Comparison of ENCODE assay signal across 28 cellular contexts in genomic region chr12:40945772-40946171, GRCh38.
"Had no signal": no experiment of that assay in that cellular context is flagged by ENCODE, and none has a peak within 500 bp of the region (broad histone marks: within the 10 kb centered on the region; RNA-seq: fewer than 3 reads in every experiment).

No MANE protein-coding gene starts in this region.

- H3K27ac ChIP-seq: ascending aorta, breast epithelium, cardiac muscle cell, coronary artery, dorsolateral prefrontal cortex had no signal

- H3K9me3 ChIP-seq: ascending aorta, breast epithelium had no signal

- H3K4me1 Mint-ChIP-seq: activated CD4-positive, alpha-beta memory T cell treated with anti-CD3 and anti-CD28 coated beads, Interleukin-2, amount 10 ng/mL, durations not matched to agents 7 days and 5 days; activated CD4-positive, alpha-beta T cell treated with anti-CD3 and anti-CD28 coated beads, Interleukin-2, amount 10 ng/mL, durations not matched to agents 7 days and 5 days; activated naive CD4-positive, alpha-beta T cell treated with anti-CD3 and anti-CD28 coated beads, Interleukin-2, amount 10 ng/mL, durations not matched to agents 7 days and 5 days; activated naive CD8-positive, alpha-beta T cell treated with anti-CD3 and anti-CD28 coated beads, Interleukin-2, amount 10 ng/mL, durations not matched to agents 7 days and 5 days; brain; endodermal cell; WTC11 had no signal

- H3K36me3 Mint-ChIP-seq: activated naive CD4-positive, alpha-beta T cell treated with anti-CD3 and anti-CD28 coated beads, Interleukin-2, amount 10 ng/mL, durations not matched to agents 7 days and 5 days; activated naive CD4-positive, alpha-beta T cell treated with anti-CD3 and anti-CD28 coated beads, Interleukin-2, amount 50 U/mL, for 72 hours; activated naive CD8-positive, alpha-beta T cell treated with anti-CD3 and anti-CD28 coated beads, Interleukin-2, amount 10 ng/mL, durations not matched to agents 7 days and 5 days; brain; WTC11 had no signal

- H3K9me3 Mint-ChIP-seq: activated CD4-positive, alpha-beta memory T cell treated with anti-CD3 and anti-CD28 coated beads, Interleukin-2, amount 10 ng/mL, durations not matched to agents 7 days and 5 days; activated CD4-positive, alpha-beta T cell treated with anti-CD3 and anti-CD28 coated beads, Interleukin-2, amount 10 ng/mL, durations not matched to agents 7 days and 5 days; activated naive CD4-positive, alpha-beta T cell treated with anti-CD3 and anti-CD28 coated beads, Interleukin-2, amount 10 ng/mL, durations not matched to agents 7 days and 5 days; activated naive CD4-positive, alpha-beta T cell treated with anti-CD3 and anti-CD28 coated beads, Interleukin-2, amount 50 U/mL, for 72 hours; activated naive CD8-positive, alpha-beta T cell treated with anti-CD3 and anti-CD28 coated beads, Interleukin-2, amount 10 ng/mL, durations not matched to agents 7 days and 5 days; activated T-cell treated with anti-CD3 and anti-CD28 coated beads, Interleukin-2, amount 50 U/mL, for 24 hours; activated T-cell treated with anti-CD3 and anti-CD28 coated beads, Interleukin-2, amount 50 U/mL, for 72 hours; brain; dendritic cell treated with granulocyte-macrophage colony-stimulating factor and Interleukin-4, amounts not matched to agents 40 ng/mL and 50 ng/mL, for 4 days; endodermal cell; WTC11 had no signal

- DNase-seq: activated CD4-positive, alpha-beta memory T cell treated with anti-CD3 and anti-CD28 coated beads, Interleukin-2, amount 10 ng/mL, durations not matched to agents 7 days and 5 days; activated CD4-positive, alpha-beta T cell treated with anti-CD3 and anti-CD28 coated beads for 1 hour; activated CD4-positive, alpha-beta T cell treated with anti-CD3 and anti-CD28 coated beads for 4 hours; activated CD4-positive, alpha-beta T cell treated with anti-CD3 and anti-CD28 coated beads, Interleukin-2, amount 10 ng/mL, durations not matched to agents 7 days and 5 days; activated CD4-positive, alpha-beta T cell treated with anti-CD3 and anti-CD28 coated beads, Interleukin-2, amount 50 U/mL, for 4 hours; activated CD8-positive, alpha-beta memory T cell treated with anti-CD3 and anti-CD28 coated beads, Interleukin-2, amount 50 U/mL, for 48 hours; activated gamma-delta T cell; activated naive CD4-positive, alpha-beta T cell; activated naive CD4-positive, alpha-beta T cell treated with anti-CD3 and anti-CD28 coated beads, Interleukin-2, amount 10 ng/mL, durations not matched to agents 7 days and 5 days; activated naive CD8-positive, alpha-beta T cell treated with anti-CD3 and anti-CD28 coated beads, Interleukin-2, amount 10 ng/mL, durations not matched to agents 7 days and 5 days; activated T-cell treated with anti-CD3 and anti-CD28 coated beads for 4 hours; activated T-cell treated with anti-CD3 and anti-CD28 coated beads, Interleukin-2, amount 50 U/mL, for 24 hours; activated T-cell treated with anti-CD3 and anti-CD28 coated beads, Interleukin-2, amount 50 U/mL, for 72 hours; central memory CD4-positive, alpha-beta T cell; dorsolateral prefrontal cortex; effector memory CD4-positive, alpha-beta T cell; endodermal cell; foreskin fibroblast; head of caudate nucleus; T-helper 2 cell had no signal

- H3K27me3 Mint-ChIP-seq: activated CD4-positive, alpha-beta memory T cell treated with anti-CD3 and anti-CD28 coated beads, Interleukin-2, amount 10 ng/mL, durations not matched to agents 7 days and 5 days; activated naive CD4-positive, alpha-beta T cell treated with anti-CD3 and anti-CD28 coated beads, Interleukin-2, amount 10 ng/mL, durations not matched to agents 7 days and 5 days; activated naive CD8-positive, alpha-beta T cell treated with anti-CD3 and anti-CD28 coated beads, Interleukin-2, amount 10 ng/mL, durations not matched to agents 7 days and 5 days; brain; dendritic cell treated with granulocyte-macrophage colony-stimulating factor and Interleukin-4, amounts not matched to agents 40 ng/mL and 50 ng/mL, for 4 days had no signal

- H3K27me3 ChIP-seq: ascending aorta, breast epithelium, cardiac muscle cell, dorsolateral prefrontal cortex had no signal

- H3K4me3 Mint-ChIP-seq: activated CD4-positive, alpha-beta memory T cell treated with anti-CD3 and anti-CD28 coated beads, Interleukin-2, amount 10 ng/mL, durations not matched to agents 7 days and 5 days; activated CD4-positive, alpha-beta T cell treated with anti-CD3 and anti-CD28 coated beads, Interleukin-2, amount 10 ng/mL, durations not matched to agents 7 days and 5 days; activated naive CD4-positive, alpha-beta T cell treated with anti-CD3 and anti-CD28 coated beads, Interleukin-2, amount 10 ng/mL, durations not matched to agents 7 days and 5 days; activated naive CD8-positive, alpha-beta T cell treated with anti-CD3 and anti-CD28 coated beads, Interleukin-2, amount 10 ng/mL, durations not matched to agents 7 days and 5 days; activated T-cell treated with anti-CD3 and anti-CD28 coated beads, Interleukin-2, amount 50 U/mL, for 24 hours; activated T-cell treated with anti-CD3 and anti-CD28 coated beads, Interleukin-2, amount 50 U/mL, for 72 hours; brain; dendritic cell treated with granulocyte-macrophage colony-stimulating factor and Interleukin-4, amounts not matched to agents 40 ng/mL and 50 ng/mL, for 4 days; endodermal cell; WTC11 had no signal

- H3K36me3 ChIP-seq: ascending aorta, breast epithelium, cardiac muscle cell had no signal

- H3K27ac Mint-ChIP-seq: activated CD4-positive, alpha-beta memory T cell treated with anti-CD3 and anti-CD28 coated beads, Interleukin-2, amount 10 ng/mL, durations not matched to agents 7 days and 5 days; activated CD4-positive, alpha-beta T cell treated with anti-CD3 and anti-CD28 coated beads, Interleukin-2, amount 10 ng/mL, durations not matched to agents 7 days and 5 days; activated naive CD4-positive, alpha-beta T cell treated with anti-CD3 and anti-CD28 coated beads, Interleukin-2, amount 10 ng/mL, durations not matched to agents 7 days and 5 days; activated naive CD4-positive, alpha-beta T cell treated with anti-CD3 and anti-CD28 coated beads, Interleukin-2, amount 50 U/mL, for 72 hours; activated naive CD8-positive, alpha-beta T cell treated with anti-CD3 and anti-CD28 coated beads, Interleukin-2, amount 10 ng/mL, durations not matched to agents 7 days and 5 days; activated T-cell treated with anti-CD3 and anti-CD28 coated beads, Interleukin-2, amount 50 U/mL, for 24 hours; activated T-cell treated with anti-CD3 and anti-CD28 coated beads, Interleukin-2, amount 50 U/mL, for 72 hours; brain; dendritic cell treated with granulocyte-macrophage colony-stimulating factor and Interleukin-4, amounts not matched to agents 40 ng/mL and 50 ng/mL, for 4 days; endodermal cell; WTC11 had no signal

- H3K4me3 ChIP-seq: ascending aorta, breast epithelium, cardiac muscle cell, coronary artery, dorsolateral prefrontal cortex had no signal
